15 cellular contexts compared by ENCODE assay signal in genomic region chr3:133487204-133487603, GRCh38.
DNase-seq lines count a peak whose midpoint lies in the region; ATAC-seq and TF ChIP-seq lines count a peak whose summit lies in the region.
"Had no signal": no experiment of that assay in that cellular context is flagged by ENCODE, and none has a peak within 500 bp of the region (broad histone marks: within the 10 kb centered on the region; RNA-seq: fewer than 3 reads in every experiment).

No MANE protein-coding gene starts in this region.

- H2BK15ac ChIP-seq in neuronal stem cell (ENCODE audit: low read length) = peak overlapping the region; percentile 86

- H2BK120ac ChIP-seq in neuronal stem cell (ENCODE audit: low read depth, low read length) = no peak overlapping the region

- ATAC-seq in body of pancreas (peak; percentile 33), left colon (peak; percentile 98)
- ATAC-seq: CD8-positive, alpha-beta T cell; HCT116 had no signal

- no peak overlapping the region for H2BK5ac ChIP-seq in neuronal stem cell (ENCODE audit: low read length)

- H3K23ac ChIP-seq in neuronal stem cell (ENCODE audit: low read depth, low read length, poor library complexity) = no peak overlapping the region

- peak overlapping the region; percentile 7 for H2BK12ac ChIP-seq in neuronal stem cell (ENCODE audit: low read length)

- no peak overlapping the region for H3K4me2 ChIP-seq in neuronal stem cell (ENCODE audit: insufficient read depth, low read length, poor library complexity, severe bottlenecking)
- H3K4me2 ChIP-seq: BLaER1 treated with 17β-estradiol and CSF1 and Interleukin-3, amounts not matched to agents 10 nM and 100 nM had no signal

- H3K4me3 ChIP-seq in body of pancreas (no peak overlapping the region), neuronal stem cell (ENCODE audit: low read length in 2 of 2) (peak overlapping the region in 1 of 2 donors; percentile 65)
- H3K4me3 ChIP-seq: GM23248 had no signal

- intact Hi-C loops in body of pancreas (cut with DNase I) (no loop called here), left colon (cut with DNase I, micrococcal nuclease) (no loop called here)

- no peak overlapping the region for H2AFZ ChIP-seq in neuronal stem cell (ENCODE audit: low read length)
- H2AFZ ChIP-seq: GM23248 had no signal

- H3K18ac ChIP-seq in neuronal stem cell (ENCODE audit: low read length) = no peak overlapping the region

- H3K27me3 ChIP-seq in body of pancreas (no peaks in the 10 kb centered on the region), neuronal stem cell (ENCODE audit: control insufficient read depth in 3 of 3, insufficient read depth in 3 of 3, low read depth in 1 of 3, low read length in 3 of 3) (no peaks in the 10 kb centered on the region)
- H3K27me3 ChIP-seq: BLaER1 treated with 17β-estradiol and CSF1 and Interleukin-3, amounts not matched to agents 10 nM and 100 nM had no signal

- H3K27ac ChIP-seq in body of pancreas (no peak overlapping the region), neuronal stem cell (replicated peaks; ENCODE audit: low read length) (no peak overlapping the region)
- H3K27ac ChIP-seq: BLaER1 treated with 17β-estradiol and CSF1 and Interleukin-3, amounts not matched to agents 10 nM and 100 nM; GM23248; HL-60 had no signal

- no peaks in the 10 kb centered on the region for H3K9me3 ChIP-seq in body of pancreas
- H3K9me3 ChIP-seq in neuronal stem cell (replicated peaks in 1 of 2; ENCODE audit: control insufficient read depth in 2 of 2, insufficient read depth in 1 of 2, low read depth in 1 of 2, low read length in 2 of 2) = peaks cover 11 to 14% of the 10 kb centered on the region in 2 donors

- DNase-seq in body of pancreas (peak in 2 of 4 donors; percentile 45 to 46), left colon (peak; percentile 81 to 92), neuronal stem cell (ENCODE audit: low spot score) (no peak), NCI-H1930 (lab: John Stamatoyannopoulos, UW) (no peak), NCI-H748 (lab: John Stamatoyannopoulos, UW; ENCODE audit: unreplicated experiment) (no peak), OCI-M1 (lab: John Stamatoyannopoulos, UW) (no peak), activated gamma-delta T cell (lab: John Stamatoyannopoulos, UW) (no peak)
- DNase-seq: DMS79 treated with DMSO at 0.1 percent for 48 hours, GF-D8, HFFc6 had no signal

- H3K36me3 ChIP-seq in body of pancreas (replicated peaks in 1 of 2; ENCODE audit: insufficient read depth in 1 of 2, low read depth in 2 of 2) (no peaks in the 10 kb centered on the region), neuronal stem cell (replicated peaks in 1 of 2; ENCODE audit: control insufficient read depth in 2 of 2, insufficient read depth in 2 of 2, low read length in 2 of 2) (peaks cover 0 to 2% of the 10 kb centered on the region in 2 donors)

- H3K9ac ChIP-seq in neuronal stem cell (ENCODE audit: low read depth, low read length, poor library complexity) = no peak overlapping the region
- H3K9ac ChIP-seq: BLaER1 treated with 17β-estradiol and CSF1 and Interleukin-3, amounts not matched to agents 10 nM and 100 nM; GM23248 had no signal

- H2AK5ac ChIP-seq in neuronal stem cell (ENCODE audit: low read depth, low read length) = peak overlapping the region; percentile 16

- no peaks in the 10 kb centered on the region for H3K79me1 ChIP-seq in neuronal stem cell (ENCODE audit: low read depth, low read length)

- H3K4ac ChIP-seq in neuronal stem cell (ENCODE audit: low read length) = no peak overlapping the region

- H4K8ac ChIP-seq in neuronal stem cell (ENCODE audit: low read depth, low read length) = no peak overlapping the region

- 41 to 45% methylated on average over 3 to 4 of the region's 4 CpGs for WGBS in body of pancreas, 2 donors
- no CpG with 5 or more reads among the region's 4 CpGs for WGBS in neuronal stem cell (ENCODE audit: extremely low coverage in 2 of 2, insufficient read length in 2 of 2, insufficient replicate concordance in 1 of 2), 2 donors

- H3K14ac ChIP-seq in neuronal stem cell (ENCODE audit: low read length) = no peak overlapping the region

- TF ChIP-seq POLR2A in body of pancreas (IDR thresholded peaks at IDR 0.05) = no peak

- TF ChIP-seq CTCF in body of pancreas (IDR thresholded peaks at IDR 0.05) = no peak

- no peak overlapping the region for H4K91ac ChIP-seq in neuronal stem cell (ENCODE audit: low read depth, low read length, poor library complexity)

- H3K4me1 ChIP-seq in body of pancreas (peaks cover 7% of the 10 kb centered on the region), neuronal stem cell (ENCODE audit: control insufficient read depth in 2 of 2, insufficient read depth in 1 of 2, low read depth in 1 of 2, low read length in 2 of 2) (peaks cover 0 to 2% of the 10 kb centered on the region in 2 donors)

Comparison
In these comparisons a context has a peak if more than half of its experiments do, and no peak if none do; other contexts are left out.
1. DNase-seq: peak in left colon (2 of 2); none in neuronal stem cell (single experiment), NCI-H1930 (0 of 2), NCI-H748 (single experiment), OCI-M1 (single experiment) and activated gamma-delta T cell (single experiment).